In genomic region chr10:95503012-95503411, GRCh38 we compare ENCODE assay signal across 19 cellular contexts. TPM values are rescaled to one million over a fixed set of nuclear protein-coding genes. Genes with fewer than 3 reads are reported as not detected.
A peak's percentile ranks its signal among the peaks of the same experiment; 100 is the strongest.
DNase-seq lines count a peak whose midpoint lies in the region; ATAC-seq and TF ChIP-seq lines count a peak whose summit lies in the region.
"Had no signal": no experiment of that assay in that cellular context is flagged by ENCODE, and none has a peak within 500 bp of the region (broad histone marks: within the 10 kb centered on the region; RNA-seq: fewer than 3 reads in every experiment).

No MANE protein-coding gene starts in this region.

- H3K36me3 Mint-ChIP-seq in CD8-positive, alpha-beta T cell = no peaks in the 10 kb centered on the region
- H3K36me3 Mint-ChIP-seq: activated naive CD8-positive, alpha-beta T cell; type B pancreatic cell had no signal

- H3K27ac Mint-ChIP-seq in CD8-positive, alpha-beta T cell = no peak overlapping the region
- H3K27ac Mint-ChIP-seq: activated naive CD8-positive, alpha-beta T cell; activated T-cell treated with anti-CD3 and anti-CD28 coated beads, Interleukin-2, amount 50 U/mL, for 24 hours; type B pancreatic cell had no signal

- TF ChIP-seq CTCF in heart left ventricle (IDR thresholded peaks at IDR 0.05) = no peak
- no peak for TF ChIP-seq CTCF in omental fat pad (IDR thresholded peaks at IDR 0.05)
- no peak for TF ChIP-seq CTCF in CD8-positive, alpha-beta T cell (IDR thresholded peaks at IDR 0.05)

- peaks cover 2% of the 10 kb centered on the region for H3K79me1 ChIP-seq in mesenchymal stem cell (replicated peaks; ENCODE audit: low read length, poor library complexity, severe bottlenecking)

- no peaks in the 10 kb centered on the region for H3K9me3 Mint-ChIP-seq in CD8-positive, alpha-beta T cell
- H3K9me3 Mint-ChIP-seq: activated T-cell treated with anti-CD3 and anti-CD28 coated beads, Interleukin-2, amount 50 U/mL, for 24 hours; type B pancreatic cell had no signal

- H4K8ac ChIP-seq in mesenchymal stem cell (ENCODE audit: low read length) = no peak overlapping the region

- DNase-seq in Right ventricle myocardium inferior (ENCODE audit: missing footprints) (no peak), cardiac septum (ENCODE audit: low spot score) (no peak), heart left ventricle (no peak), omental fat pad (ENCODE audit: low spot score) (no peak), NCI-H2171 treated with DMSO at 0.1 percent for 48 hours (lab: John Stamatoyannopoulos, UW) (no peak), mesenchymal stem cell (no peak), RPMI8226 (no peak)
- no peak for DNase-seq in CD8-positive, alpha-beta T cell
- DNase-seq: activated CD4-positive, alpha-beta T cell treated with anti-CD3 and anti-CD28 coated beads, Interleukin-2, amount 50 U/mL, for 48 hours; activated T-cell treated with anti-CD3 and anti-CD28 coated beads, Interleukin-2, amount 50 U/mL, for 24 hours; C1 segment of cervical spinal cord; DMS79; foreskin fibroblast; NCI-H1092; NCI-H774; occipital lobe; PC-3 had no signal

- peaks cover 0 to 9% (median 0%) of the 10 kb centered on the region in 9 donors for H3K36me3 ChIP-seq in heart left ventricle
- H3K36me3 ChIP-seq in CD8-positive, alpha-beta T cell (ENCODE audit: insufficient read depth, low read length) = no peaks in the 10 kb centered on the region
- no peaks in the 10 kb centered on the region for H3K36me3 ChIP-seq in mesenchymal stem cell (ENCODE audit: control insufficient read depth in 1 of 2, insufficient read depth in 2 of 2, low read depth in 1 of 2, low read length in 2 of 2)

- no peak overlapping the region for H2BK15ac ChIP-seq in mesenchymal stem cell (ENCODE audit: low read depth, poor library complexity, severe bottlenecking)

- no peak overlapping the region for H2AK5ac ChIP-seq in mesenchymal stem cell (ENCODE audit: low read length, severe bottlenecking)

- H3K4me3 ChIP-seq in heart left ventricle (no peak overlapping the region), mesenchymal stem cell (ENCODE audit: insufficient read depth in 1 of 2, low read depth in 1 of 2, low read length in 2 of 2) (no peak overlapping the region)
- H3K4me3 ChIP-seq in CD8-positive, alpha-beta T cell (ENCODE audit: low read depth, low read length) = no peak overlapping the region

- H3K4me1 ChIP-seq in heart left ventricle = peaks cover 3 to 94% (median 67%) of the 10 kb centered on the region in 12 donors
- no peaks in the 10 kb centered on the region for H3K4me1 ChIP-seq in CD8-positive, alpha-beta T cell (ENCODE audit: insufficient read depth, low read length)
- peaks cover 2% of the 10 kb centered on the region for H3K4me1 ChIP-seq in mesenchymal stem cell (ENCODE audit: control insufficient read depth, insufficient read depth, low read depth, low read length)

- H3K27ac ChIP-seq in heart left ventricle (peak overlapping the region in 9 of 12 donors; percentile 23 to 91 (median 85)), mesenchymal stem cell (ENCODE audit: low read length, poor library complexity, severe bottlenecking) (no peak overlapping the region)
- H3K27ac ChIP-seq in CD8-positive, alpha-beta T cell (ENCODE audit: low read depth, low read length) = no peak overlapping the region

- intact Hi-C loops in Right ventricle myocardium inferior (cut with DNase I) (no loop called here), cardiac septum (cut with DNase I) (no loop called here), heart left ventricle (cut with DNase I) (loop anchor here in 1 of 10 donors (10.0 kb wide), 1 partner anchor 52 kb away; no protein-coding TSS in a partner anchor)
- intact Hi-C loops in CD8-positive, alpha-beta T cell (cut with DNase I, micrococcal nuclease) = no loop called here

- H2BK120ac ChIP-seq in mesenchymal stem cell (ENCODE audit: low read depth, low read length) = no peak overlapping the region

- H3K9me3 ChIP-seq in heart left ventricle (no peaks in the 10 kb centered on the region), mesenchymal stem cell (ENCODE audit: control insufficient read depth, low read length) (no peaks in the 10 kb centered on the region)
- no peaks in the 10 kb centered on the region for H3K9me3 ChIP-seq in CD8-positive, alpha-beta T cell (ENCODE audit: low read length)

- H4K91ac ChIP-seq in mesenchymal stem cell (ENCODE audit: low read length) = no peak overlapping the region

- no peak overlapping the region for H3K18ac ChIP-seq in mesenchymal stem cell (ENCODE audit: low read depth in 1 of 2, low read length in 2 of 2)

- H3K4me3 Mint-ChIP-seq in CD8-positive, alpha-beta T cell = no peak overlapping the region
- H3K4me3 Mint-ChIP-seq: activated naive CD8-positive, alpha-beta T cell; activated T-cell treated with anti-CD3 and anti-CD28 coated beads, Interleukin-2, amount 50 U/mL, for 24 hours; type B pancreatic cell had no signal

- H2BK12ac ChIP-seq in mesenchymal stem cell (ENCODE audit: low read length in 2 of 2) = no peak overlapping the region

- no peak for TF ChIP-seq POLR2A in heart left ventricle (IDR thresholded peaks at IDR 0.05)

- no peak overlapping the region for H2BK5ac ChIP-seq in mesenchymal stem cell (ENCODE audit: low read depth, low read length, poor library complexity, severe bottlenecking)

- H3K27me3 ChIP-seq in heart left ventricle (no peaks in the 10 kb centered on the region), mesenchymal stem cell (ENCODE audit: control insufficient read depth in 1 of 2, insufficient read depth in 1 of 2, low read length in 2 of 2) (peaks cover 0 to 4% of the 10 kb centered on the region in 2 experiments)
- H3K27me3 ChIP-seq in CD8-positive, alpha-beta T cell (ENCODE audit: insufficient read depth, low read length) = no peaks in the 10 kb centered on the region

- no peaks in the 10 kb centered on the region for H3K27me3 Mint-ChIP-seq in CD8-positive, alpha-beta T cell (ENCODE audit: low read depth)
- H3K27me3 Mint-ChIP-seq: activated naive CD8-positive, alpha-beta T cell; type B pancreatic cell had no signal

- H3K9ac ChIP-seq in mesenchymal stem cell (ENCODE audit: low read length) = no peak overlapping the region

- no peak overlapping the region for H3K4ac ChIP-seq in mesenchymal stem cell (ENCODE audit: low read depth in 1 of 2, low read length in 2 of 2)

- H3K14ac ChIP-seq in mesenchymal stem cell (ENCODE audit: low read length in 2 of 2) = no peak overlapping the region

- POLR2A ChIA-PET in CD8-positive, alpha-beta T cell (lab: Charles Lee) = no interaction called here

- H3K23ac ChIP-seq in mesenchymal stem cell (ENCODE audit: low read length in 2 of 2) = no peak overlapping the region

- H3K4me1 Mint-ChIP-seq in CD8-positive, alpha-beta T cell (ENCODE audit: low read depth) = no peaks in the 10 kb centered on the region

- ATAC-seq in Right ventricle myocardium inferior = peak; percentile 17
- peak in 3 of 4 donors; percentile 27 to 54 (median 53) for ATAC-seq in heart left ventricle
- peak; percentile 21 for ATAC-seq in omental fat pad (ENCODE audit: low FRiP score)
- ATAC-seq in CD8-positive, alpha-beta T cell = no peak

- no peak overlapping the region for H2AFZ ChIP-seq in mesenchymal stem cell (ENCODE audit: low read depth, low read length)

- CTCF ChIA-PET in CD8-positive, alpha-beta T cell (lab: Charles Lee) = no interaction called here

- H3K4me2 ChIP-seq in mesenchymal stem cell (ENCODE audit: low read length, poor library complexity, severe bottlenecking) = no peak overlapping the region

RNA-seq across cellular contexts. Expression of gene SORBS1, which starts 58.2 kb away (rescaled TPM):
- total RNA-seq in Right ventricle myocardium inferior (666 TPM), cardiac septum (1,045 TPM), heart left ventricle (1,000 to 10,000 TPM in 5 of 9 donors, 100 to 1,000 TPM in 4; 380 to 1,440 (median 1,065) TPM), omental fat pad (1,000 to 10,000 TPM in 1 of 4 donors, 100 to 1,000 TPM in 3; 120 to 1,051 (median 449) TPM)
- 100 to 1,000 TPM; 355 to 380 TPM for polyA plus RNA-seq in heart left ventricle
- 1 to 10 TPM; 3.0 to 3.9 TPM for total RNA-seq in CD8-positive, alpha-beta T cell
- polyA plus RNA-seq in mesenchymal stem cell (2013, experiment 1 of 2) = 1.4 TPM
- polyA plus RNA-seq in mesenchymal stem cell (2013, experiment 2 of 2) = 1.2 TPM

Comparison
In these comparisons a context has a peak if more than half of its experiments do, and no peak if none do; other contexts are left out.
1. H3K27ac ChIP-seq: peak in heart left ventricle (9 of 12); none in CD8-positive, alpha-beta T cell (single experiment) and mesenchymal stem cell (single experiment).
2. RNA of gene SORBS1, which starts 58.2 kb away (total RNA-seq): 380 to 1,440 TPM in heart left ventricle, 1,045 TPM in cardiac septum (single experiment), 666 TPM in Right ventricle myocardium inferior (single experiment) and 120 to 1,051 TPM in omental fat pad; 3.0 to 3.9 TPM in CD8-positive, alpha-beta T cell; every median in the first group is over 10 times any median in the second.